In genomic region chr9:87685871-87686519, GRCh38 we compare ENCODE assay signal across 12 cellular contexts. TPM values are rescaled to one million over a fixed set of nuclear protein-coding genes. Genes with fewer than 3 reads are reported as not detected.
DNase-seq lines count a peak whose midpoint lies in the region; ATAC-seq and TF ChIP-seq lines count a peak whose summit lies in the region.
"Had no signal": no experiment of that assay in that cellular context is flagged by ENCODE, and none has a peak within 500 bp of the region (broad histone marks: within the 10 kb centered on the region; RNA-seq: fewer than 3 reads in every experiment).

No MANE protein-coding gene starts in this region.

- DNase-seq in H9, result peak; percentile 39
- no peak for DNase-seq in WTC11 (ENCODE audit: low spot score)
- DNase-seq in heart left ventricle, result peak in 3 of 5 donors; percentile 35 to 58 (median 52)
- peak in 1 of 2 donors; percentile 33 for DNase-seq in psoas muscle
- DNase-seq in iPS-NIHi11 (ENCODE audit: low spot score), result no peak
- DNase-seq in NCI-H2029 treated with DMSO at 0.1 percent for 48 hours (lab: John Stamatoyannopoulos, UW), result no peak
- no peak for DNase-seq in GM13977 (ENCODE audit: low spot score)
- DNase-seq in SKM-1 treated with dmso at 0.1 percent for 144 hours (lab: John Stamatoyannopoulos, UW; ENCODE audit: unreplicated experiment), result no peak
- DNase-seq: naive B cell, NCI-H1417, SW 1271 had no signal

- in situ Hi-C loops in GM13977 (cut with MboI; ENCODE audit: low pct_unique_long_range_greater_than_20kb, low sequenced_read_pairs, unreplicated experiment), result no loop called here

- H4K91ac ChIP-seq in H9 (ENCODE audit: insufficient read length, low read depth, low read length), result no peak overlapping the region

- intact Hi-C loops in heart left ventricle (cut with DNase I) (loop anchor here in 6 of 10 donors (2.0 to 10.0 kb wide), 5 partner anchors 126 to 889 kb away; no protein-coding TSS in a partner anchor), psoas muscle (cut with DNase I) (no loop called here)

- no peak overlapping the region for H2BK20ac ChIP-seq in H9 (ENCODE audit: low read depth, low read length, poor library complexity, severe bottlenecking)

- H3K27me3 ChIP-seq in H9 (ENCODE audit: insufficient read depth, low read length) (no peaks in the 10 kb centered on the region), heart left ventricle (no peaks in the 10 kb centered on the region), psoas muscle (ENCODE audit: insufficient read depth in 3 of 3, low read length in 2 of 3) (no peaks in the 10 kb centered on the region)

- no peak overlapping the region for H4K5ac ChIP-seq in H9 (ENCODE audit: insufficient read length, low read depth, low read length)

- no peak overlapping the region for H3K4ac ChIP-seq in H9 (ENCODE audit: low read depth, low read length)

- no peaks in the 10 kb centered on the region for H3K79me1 ChIP-seq in H9 (ENCODE audit: insufficient read depth, low read depth, low read length, poor library complexity, severe bottlenecking)

- H3T11ph ChIP-seq in H9 (ENCODE audit: low read length), result no peak overlapping the region

- H3K4me3 ChIP-seq in heart left ventricle (no peak overlapping the region), psoas muscle (no peak overlapping the region)

- no peak for TF ChIP-seq POLR2A in heart left ventricle (IDR thresholded peaks at IDR 0.05)

- no peak overlapping the region for H3K14ac ChIP-seq in H9 (ENCODE audit: insufficient read depth, low read length)

- H3K4me3 Mint-ChIP-seq in H9 (no peak overlapping the region), WTC11 (no peak overlapping the region)

- H3K9me3 ChIP-seq in H9 (ENCODE audit: control insufficient read depth, low read depth, low read length), result no peaks in the 10 kb centered on the region
- H3K9me3 ChIP-seq in heart left ventricle, result peaks cover 0 to 7% (median 0%) of the 10 kb centered on the region in 12 donors
- no peaks in the 10 kb centered on the region for H3K9me3 ChIP-seq in psoas muscle

- H2AFZ ChIP-seq in H9 (ENCODE audit: low read length), result no peak overlapping the region

- no peaks in the 10 kb centered on the region for H4K20me1 ChIP-seq in H9 (ENCODE audit: control insufficient read depth, insufficient read depth, insufficient read length)

- H3K27ac ChIP-seq in H9 (ENCODE audit: insufficient read length, low read depth, low read length), result no peak overlapping the region
- H3K27ac ChIP-seq in heart left ventricle, result peak overlapping the region in 3 of 12 donors; percentile 13 to 88 (median 49)
- H3K27ac ChIP-seq in psoas muscle, result no peak overlapping the region
- H3K27ac ChIP-seq: epithelial cell of prostate had no signal

- H3K27ac Mint-ChIP-seq in H9, result peak overlapping the region in 2 of 3 experiments; percentile 26 to 86; a peak in 3 of 7 replicates
- peak overlapping the region; percentile 60; the same call in 1 of the 2 replicates for H3K27ac Mint-ChIP-seq in WTC11

- H3K36me3 Mint-ChIP-seq in H9 (ENCODE audit: insufficient read depth in 1 of 3, low read depth in 3 of 3) (peaks cover 65 to 70% (median 68%) of the 10 kb centered on the region in 3 experiments), WTC11 (peaks cover 70% of the 10 kb centered on the region)
- H3K36me3 Mint-ChIP-seq: naive B cell had no signal

- ATAC-seq in WTC11, result peak; percentile 40
- peak in 3 of 4 donors; percentile 75 to 82 (median 80) for ATAC-seq in heart left ventricle
- peak in 3 of 4 donors; percentile 13 to 48 (median 21) for ATAC-seq in psoas muscle

- H3K4me1 ChIP-seq in H9 (ENCODE audit: insufficient read depth, low read length), result no peaks in the 10 kb centered on the region
- H3K4me1 ChIP-seq in heart left ventricle, result peaks cover 0 to 23% (median 0%) of the 10 kb centered on the region in 12 donors
- no peaks in the 10 kb centered on the region for H3K4me1 ChIP-seq in psoas muscle

- H3K9me3 Mint-ChIP-seq in H9 (no peaks in the 10 kb centered on the region), WTC11 (no peaks in the 10 kb centered on the region)

- H2BK5ac ChIP-seq in H9 (ENCODE audit: insufficient read length, low read length), result no peak overlapping the region

- H3K4me1 Mint-ChIP-seq in H9 (peaks cover 9 to 13% of the 10 kb centered on the region in 2 experiments; a peak in 3 of 4 replicates), WTC11 (peaks cover 11% of the 10 kb centered on the region)

- WGBS in H9 (ENCODE audit: extremely low coverage, insufficient read length, low lambda C conversion rate), result no CpG with 5 or more reads among the region's 14 CpGs
- 67 to 77% (median 70%) methylated on average over 14 of the region's 14 CpGs for WGBS in heart left ventricle, 4 donors
- WGBS in psoas muscle, 3 donors, result 71 to 82% (median 74%) methylated on average over 14 of the region's 14 CpGs

- H3K9ac ChIP-seq in H9 (ENCODE audit: extremely low read depth, insufficient read length, low read length), result no peak overlapping the region

- H2AK5ac ChIP-seq in H9 (ENCODE audit: insufficient read length, low read length), result no peak overlapping the region

- no peak overlapping the region for H2BK12ac ChIP-seq in H9 (ENCODE audit: insufficient read length, low read depth, low read length)

- no peaks in the 10 kb centered on the region for H3K79me2 ChIP-seq in H9 (ENCODE audit: insufficient read depth, low read length)

- H4K8ac ChIP-seq in H9 (replicated peaks; ENCODE audit: insufficient read length, low read depth, low read length), result no peak overlapping the region

- no peak overlapping the region for H2BK120ac ChIP-seq in H9 (ENCODE audit: low read depth, low read length, poor library complexity, severe bottlenecking)

- H3K36me3 ChIP-seq in heart left ventricle, result peaks cover 0 to 15% (median 0%) of the 10 kb centered on the region in 9 donors
- H3K36me3 ChIP-seq in psoas muscle (ENCODE audit: insufficient read depth in 1 of 2, low read depth in 1 of 2), result no peaks in the 10 kb centered on the region

- H3K27me3 Mint-ChIP-seq in H9 (ENCODE audit: low read depth) (no peaks in the 10 kb centered on the region), WTC11 (ENCODE audit: low read depth) (no peaks in the 10 kb centered on the region)
- H3K27me3 Mint-ChIP-seq: naive B cell had no signal

- H3K56ac ChIP-seq in H9 (ENCODE audit: insufficient read length, low read depth, low read length), result no peak overlapping the region

- H3K18ac ChIP-seq in H9 (ENCODE audit: insufficient read length, low read depth, low read length), result no peak overlapping the region

- H3K23ac ChIP-seq in H9 (ENCODE audit: insufficient read length, low read depth, low read length), result no peak overlapping the region

- H2BK15ac ChIP-seq in H9 (ENCODE audit: low read depth, low read length), result no peak overlapping the region

- TF ChIP-seq CTCF in H9 (conservative IDR thresholded peaks at IDR 0.05) (0 out of 3 replicates have a peak, but pooled peaks have one; percentile 13), WTC11 (IDR thresholded peaks at IDR 0.05) (no peak), heart left ventricle (IDR thresholded peaks at IDR 0.05) (no peak), psoas muscle (IDR thresholded peaks at IDR 0.05) (no peak), GM13977 (IDR thresholded peaks at IDR 0.05; ENCODE audit: extremely low read depth, insufficient read depth, missing control alignments) (no peak)

- POLR2A ChIA-PET in WTC11 (lab: Charles Lee), result interaction anchor here (0.6 kb wide), 1 partner anchor 721 kb away, joined by 3 read pairs; no protein-coding TSS in a partner anchor

- H3K23me2 ChIP-seq in H9 (ENCODE audit: insufficient read length, low read depth, low read length, poor library complexity, severe bottlenecking), result no peaks in the 10 kb centered on the region

- no peak overlapping the region for H3K4me2 ChIP-seq in H9 (ENCODE audit: insufficient read depth, insufficient read length, low read length)

- CTCF ChIA-PET in WTC11 (lab: Charles Lee), result interaction anchor here (0.6 to 3.1 kb wide), 4 partner anchors 40 to 397 kb away, joined by 3 to 22 read pairs (median 10); partner anchors contain the start of gene CTSL

TF ChIP-seq in WTC11, 78 proteins besides CTCF, POLR2A, EP300 and RAD21 (continues in another document):
- TF ChIP-seq KAT7 (CRISPR knock-in tag; IDR thresholded peaks at IDR 0.05; ENCODE audit: borderline replicate concordance) (no peak), ATF2 (CRISPR knock-in tag; IDR thresholded peaks at IDR 0.05; ENCODE audit: borderline replicate concordance, low read depth) (no peak), ZNF138 (CRISPR knock-in tag; conservative IDR thresholded peaks at IDR 0.05) (no peak), GTF2I (CRISPR knock-in tag; conservative IDR thresholded peaks at IDR 0.05) (no peak), ATF6 (CRISPR knock-in tag; IDR thresholded peaks at IDR 0.05) (no peak)

RNA-seq across cellular contexts. Expression of gene CTSL, which starts 39.9 kb away (rescaled TPM):
- total RNA-seq in H9 (2021) (28.9 and 33.4 TPM in 2 replicates), WTC11 (2021) (33.0 to 39.7 TPM (median 33.4 TPM) in 3 replicates), heart left ventricle (100 to 1,000 TPM in 8 of 9 donors, 10 to 100 TPM in 1; 95.3 to 382 (median 130) TPM), psoas muscle (10 to 100 TPM; 45.8 to 93.6 (median 73.8) TPM)
- polyA plus RNA-seq in heart left ventricle (100 to 1,000 TPM in 1 of 2 donors, 10 to 100 TPM in 1; 86.6 to 166 TPM), psoas muscle (100 to 1,000 TPM in 1 of 3 donors, 10 to 100 TPM in 2; 73.4 to 995 (median 75.3) TPM)

Comparison
In these comparisons a context has a peak if more than half of its experiments do, and no peak if none do; other contexts are left out.
1. DNase-seq: peak in H9 (single experiment) and heart left ventricle (3 of 5); none in WTC11 (single experiment), iPS-NIHi11 (single experiment), NCI-H2029 treated with DMSO at 0.1 percent for 48 hours (single experiment), GM13977 (single experiment) and SKM-1 treated with dmso at 0.1 percent for 144 hours (single experiment).
2. ATAC-seq: peak in every context shown above with its lines; median percentile 80 in heart left ventricle; 40 in WTC11; 21 in psoas muscle.
3. intact Hi-C loops: an anchor here in heart left ventricle (2.0 to 10.0 kb wide); none called in psoas muscle.